In genomic region chr22:24219750-24220149, GRCh38 we compare ENCODE assay signal across 20 cellular contexts. TPM values are rescaled to one million over a fixed set of nuclear protein-coding genes. Genes with fewer than 3 reads are reported as not detected.
DNase-seq lines count a peak whose midpoint lies in the region; ATAC-seq and TF ChIP-seq lines count a peak whose summit lies in the region.
"Had no signal": no experiment of that assay in that cellular context is flagged by ENCODE, and none has a peak within 500 bp of the region (broad histone marks: within the 10 kb centered on the region; RNA-seq: fewer than 3 reads in every experiment).

No MANE protein-coding gene starts in this region.

- H3K9me3 ChIP-seq in neuronal stem cell (replicated peaks in 1 of 2; ENCODE audit: control insufficient read depth in 2 of 2, insufficient read depth in 1 of 2, low read depth in 1 of 2, low read length in 2 of 2) = peaks cover under 1 to 5% of the 10 kb centered on the region in 2 donors
- peaks cover 0 to 4% of the 10 kb centered on the region in 2 donors for H3K9me3 ChIP-seq in ascending aorta

- H3K27me3 ChIP-seq in neuronal stem cell (ENCODE audit: control insufficient read depth in 3 of 3, insufficient read depth in 3 of 3, low read depth in 1 of 3, low read length in 3 of 3) = no peaks in the 10 kb centered on the region
- H3K27me3 ChIP-seq in ascending aorta = no peaks in the 10 kb centered on the region
- H3K27me3 ChIP-seq: BE2C; BLaER1 treated with 17β-estradiol and CSF1 and Interleukin-3, amounts not matched to agents 10 nM and 100 nM had no signal

- no peak overlapping the region for H3K4ac ChIP-seq in neuronal stem cell (ENCODE audit: low read length)

- H3K36me3 ChIP-seq in neuronal stem cell (replicated peaks in 1 of 2; ENCODE audit: control insufficient read depth in 2 of 2, insufficient read depth in 2 of 2, low read length in 2 of 2) = no peaks in the 10 kb centered on the region
- peaks cover 2 to 16% of the 10 kb centered on the region in 2 donors for H3K36me3 ChIP-seq in ascending aorta
- H3K36me3 ChIP-seq: BE2C had no signal

- H3K36me3 Mint-ChIP-seq in activated CD8-positive, alpha-beta T cell treated with anti-CD3 and anti-CD28 coated beads, Interleukin-2, amount 10 ng/mL, durations not matched to agents 7 days and 5 days (ENCODE audit: low read depth) = peaks cover 1% of the 10 kb centered on the region
- no peaks in the 10 kb centered on the region for H3K36me3 Mint-ChIP-seq in activated CD8-positive, alpha-beta T cell treated with anti-CD3 and anti-CD28 coated beads for 36 hours (ENCODE audit: low read depth)
- peaks cover 94% of the 10 kb centered on the region for H3K36me3 Mint-ChIP-seq in dendritic cell treated with granulocyte-macrophage colony-stimulating factor and Interleukin-4, amounts not matched to agents 40 ng/mL and 50 ng/mL, for 4 days (ENCODE audit: low read depth)
- H3K36me3 Mint-ChIP-seq in activated T-cell treated with anti-CD3 and anti-CD28 coated beads, Interleukin-2, amount 50 U/mL, for 72 hours (ENCODE audit: insufficient read depth in 2 of 2) = no peaks in the 10 kb centered on the region

- H3K27ac ChIP-seq in neuronal stem cell (replicated peaks; ENCODE audit: low read length) = no peak overlapping the region
- H3K27ac ChIP-seq in ascending aorta = no peak overlapping the region

- CTCF ChIA-PET in activated CD8-positive, alpha-beta T cell treated with anti-CD3 and anti-CD28 coated beads, Interleukin-2, amount 10 ng/mL, durations not matched to agents 7 days and 5 days (lab: Charles Lee) = no interaction called here
- CTCF ChIA-PET in activated CD8-positive, alpha-beta T cell treated with anti-CD3 and anti-CD28 coated beads for 36 hours (lab: Charles Lee) = interaction anchor here (2.5 kb wide), 1 partner anchor 11 kb away, joined by 6 read pairs; no protein-coding TSS in a partner anchor

- no peak for DNase-seq in activated CD8-positive, alpha-beta T cell treated with anti-CD3 and anti-CD28 coated beads, Interleukin-2, amount 10 ng/mL, durations not matched to agents 7 days and 5 days
- DNase-seq in activated CD8-positive, alpha-beta T cell treated with anti-CD3 and anti-CD28 coated beads for 36 hours = no peak
- DNase-seq in iPS-NIHi11 (ENCODE audit: low spot score) (peak; percentile 3), neuronal stem cell (ENCODE audit: low spot score) (no peak), ascending aorta (ENCODE audit: low spot score in 2 of 2) (no peak)
- DNase-seq in activated T-cell treated with anti-CD3 and anti-CD28 coated beads, Interleukin-2, amount 50 U/mL, for 72 hours = no peak
- DNase-seq: 8988T; ACHN; AML-193; BE2C; CD4-positive, alpha-beta T cell; COR-L47; DMS153; DND-41; GOT3; HCEC 1CT had no signal

- peak overlapping the region; percentile 66 for H3K27ac Mint-ChIP-seq in activated CD8-positive, alpha-beta T cell treated with anti-CD3 and anti-CD28 coated beads, Interleukin-2, amount 10 ng/mL, durations not matched to agents 7 days and 5 days
- H3K27ac Mint-ChIP-seq in activated CD8-positive, alpha-beta T cell treated with anti-CD3 and anti-CD28 coated beads for 36 hours = no peak overlapping the region
- peak overlapping the region; percentile 50 for H3K27ac Mint-ChIP-seq in dendritic cell treated with granulocyte-macrophage colony-stimulating factor and Interleukin-4, amounts not matched to agents 40 ng/mL and 50 ng/mL, for 4 days
- H3K27ac Mint-ChIP-seq in activated T-cell treated with anti-CD3 and anti-CD28 coated beads, Interleukin-2, amount 50 U/mL, for 72 hours = no peak overlapping the region
- H3K27ac Mint-ChIP-seq: CD4-positive, alpha-beta T cell had no signal

- H3K23ac ChIP-seq in neuronal stem cell (ENCODE audit: low read depth, low read length, poor library complexity) = no peak overlapping the region

- WGBS in neuronal stem cell (ENCODE audit: extremely low coverage in 2 of 2, insufficient read length in 2 of 2, insufficient replicate concordance in 1 of 2), 2 donors = no CpG with 5 or more reads among the region's 9 CpGs

- ATAC-seq in activated CD8-positive, alpha-beta T cell treated with anti-CD3 and anti-CD28 coated beads, Interleukin-2, amount 10 ng/mL, durations not matched to agents 7 days and 5 days = no peak
- no peak for ATAC-seq in activated CD8-positive, alpha-beta T cell treated with anti-CD3 and anti-CD28 coated beads for 36 hours
- no peak for ATAC-seq in activated T-cell treated with anti-CD3 and anti-CD28 coated beads, Interleukin-2, amount 50 U/mL, for 72 hours (replicated peaks in 1 of 2)
- ATAC-seq: A549 had no signal

- no peaks in the 10 kb centered on the region for H3K79me1 ChIP-seq in neuronal stem cell (ENCODE audit: low read depth, low read length)

- peak overlapping the region; percentile 7 for H3K18ac ChIP-seq in neuronal stem cell (ENCODE audit: low read length)

- H3K9ac ChIP-seq in neuronal stem cell (ENCODE audit: low read depth, low read length, poor library complexity) = no peak overlapping the region
- H3K9ac ChIP-seq: BLaER1 treated with 17β-estradiol and CSF1 and Interleukin-3, amounts not matched to agents 10 nM and 100 nM had no signal

- no peak overlapping the region for H2BK5ac ChIP-seq in neuronal stem cell (ENCODE audit: low read length)

- no peak overlapping the region for H2BK15ac ChIP-seq in neuronal stem cell (ENCODE audit: low read length)

- no peak overlapping the region for H3K14ac ChIP-seq in neuronal stem cell (ENCODE audit: low read length)

- no peak overlapping the region for H2BK12ac ChIP-seq in neuronal stem cell (ENCODE audit: low read length)

- H4K91ac ChIP-seq in neuronal stem cell (ENCODE audit: low read depth, low read length, poor library complexity) = no peak overlapping the region

- peaks cover 19% of the 10 kb centered on the region for H3K4me1 Mint-ChIP-seq in activated CD8-positive, alpha-beta T cell treated with anti-CD3 and anti-CD28 coated beads, Interleukin-2, amount 10 ng/mL, durations not matched to agents 7 days and 5 days (ENCODE audit: low read depth)
- peaks cover 6% of the 10 kb centered on the region for H3K4me1 Mint-ChIP-seq in activated CD8-positive, alpha-beta T cell treated with anti-CD3 and anti-CD28 coated beads for 36 hours (ENCODE audit: low read depth)
- H3K4me1 Mint-ChIP-seq in dendritic cell treated with granulocyte-macrophage colony-stimulating factor and Interleukin-4, amounts not matched to agents 40 ng/mL and 50 ng/mL, for 4 days (ENCODE audit: low read depth) = peaks cover 30% of the 10 kb centered on the region
- H3K4me1 Mint-ChIP-seq in activated T-cell treated with anti-CD3 and anti-CD28 coated beads, Interleukin-2, amount 50 U/mL, for 72 hours (ENCODE audit: low read depth) = no peaks in the 10 kb centered on the region
- H3K4me1 Mint-ChIP-seq: CD14-positive monocyte had no signal

- peaks cover 2% of the 10 kb centered on the region for H3K27me3 Mint-ChIP-seq in activated CD8-positive, alpha-beta T cell treated with anti-CD3 and anti-CD28 coated beads, Interleukin-2, amount 10 ng/mL, durations not matched to agents 7 days and 5 days (ENCODE audit: low read depth)
- H3K27me3 Mint-ChIP-seq in activated CD8-positive, alpha-beta T cell treated with anti-CD3 and anti-CD28 coated beads for 36 hours = no peaks in the 10 kb centered on the region
- no peaks in the 10 kb centered on the region for H3K27me3 Mint-ChIP-seq in dendritic cell treated with granulocyte-macrophage colony-stimulating factor and Interleukin-4, amounts not matched to agents 40 ng/mL and 50 ng/mL, for 4 days
- no peaks in the 10 kb centered on the region for H3K27me3 Mint-ChIP-seq in activated T-cell treated with anti-CD3 and anti-CD28 coated beads, Interleukin-2, amount 50 U/mL, for 72 hours (ENCODE audit: low read depth)
- H3K27me3 Mint-ChIP-seq: CD4-positive, alpha-beta T cell had no signal

- peak overlapping the region; percentile 68 for H2AK5ac ChIP-seq in neuronal stem cell (ENCODE audit: low read depth, low read length)

- POLR2A ChIA-PET in activated CD8-positive, alpha-beta T cell treated with anti-CD3 and anti-CD28 coated beads, Interleukin-2, amount 10 ng/mL, durations not matched to agents 7 days and 5 days (lab: Charles Lee) = no interaction called here
- POLR2A ChIA-PET in activated CD8-positive, alpha-beta T cell treated with anti-CD3 and anti-CD28 coated beads for 36 hours (lab: Charles Lee) = no interaction called here

- H3K9me3 Mint-ChIP-seq in activated CD8-positive, alpha-beta T cell treated with anti-CD3 and anti-CD28 coated beads, Interleukin-2, amount 10 ng/mL, durations not matched to agents 7 days and 5 days (ENCODE audit: insufficient read depth) = no peaks in the 10 kb centered on the region
- peaks cover 1% of the 10 kb centered on the region for H3K9me3 Mint-ChIP-seq in activated CD8-positive, alpha-beta T cell treated with anti-CD3 and anti-CD28 coated beads for 36 hours
- no peaks in the 10 kb centered on the region for H3K9me3 Mint-ChIP-seq in dendritic cell treated with granulocyte-macrophage colony-stimulating factor and Interleukin-4, amounts not matched to agents 40 ng/mL and 50 ng/mL, for 4 days
- peaks cover 0 to 1% of the 10 kb centered on the region in 2 donors for H3K9me3 Mint-ChIP-seq in activated T-cell treated with anti-CD3 and anti-CD28 coated beads, Interleukin-2, amount 50 U/mL, for 72 hours

- H2BK120ac ChIP-seq in neuronal stem cell (ENCODE audit: low read depth, low read length) = no peak overlapping the region

- H2AFZ ChIP-seq in neuronal stem cell (ENCODE audit: low read length) = no peak overlapping the region

- intact Hi-C loops in activated CD8-positive, alpha-beta T cell treated with anti-CD3 and anti-CD28 coated beads for 36 hours (cut with micrococcal nuclease) = no loop called here
- intact Hi-C loops in dendritic cell treated with granulocyte-macrophage colony-stimulating factor and Interleukin-4, amounts not matched to agents 40 ng/mL and 50 ng/mL, for 4 days (cut with micrococcal nuclease) = no loop called here
- intact Hi-C loops in ascending aorta (cut with DNase I) = no loop called here

- H3K4me3 ChIP-seq in neuronal stem cell (ENCODE audit: low read length in 2 of 2) (no peak overlapping the region), ascending aorta (no peak overlapping the region)
- H3K4me3 ChIP-seq: A549; BLaER1 treated with 17β-estradiol and CSF1 and Interleukin-3, amounts not matched to agents 10 nM and 100 nM had no signal

- no peak overlapping the region for H4K8ac ChIP-seq in neuronal stem cell (ENCODE audit: low read depth, low read length)

- H3K4me3 Mint-ChIP-seq in activated CD8-positive, alpha-beta T cell treated with anti-CD3 and anti-CD28 coated beads, Interleukin-2, amount 10 ng/mL, durations not matched to agents 7 days and 5 days = no peak overlapping the region
- no peak overlapping the region for H3K4me3 Mint-ChIP-seq in activated CD8-positive, alpha-beta T cell treated with anti-CD3 and anti-CD28 coated beads for 36 hours
- H3K4me3 Mint-ChIP-seq in dendritic cell treated with granulocyte-macrophage colony-stimulating factor and Interleukin-4, amounts not matched to agents 40 ng/mL and 50 ng/mL, for 4 days = no peak overlapping the region
- no peak overlapping the region for H3K4me3 Mint-ChIP-seq in activated T-cell treated with anti-CD3 and anti-CD28 coated beads, Interleukin-2, amount 50 U/mL, for 72 hours
- H3K4me3 Mint-ChIP-seq: CD14-positive monocyte; CD4-positive, alpha-beta T cell had no signal

- no peak overlapping the region for H3K4me2 ChIP-seq in neuronal stem cell (ENCODE audit: insufficient read depth, low read length, poor library complexity, severe bottlenecking)
- H3K4me2 ChIP-seq: A549; BLaER1 treated with 17β-estradiol and CSF1 and Interleukin-3, amounts not matched to agents 10 nM and 100 nM had no signal

- H3K4me1 ChIP-seq in neuronal stem cell (ENCODE audit: control insufficient read depth in 2 of 2, insufficient read depth in 1 of 2, low read depth in 1 of 2, low read length in 2 of 2) = no peaks in the 10 kb centered on the region
- H3K4me1 ChIP-seq in ascending aorta = no peaks in the 10 kb centered on the region
- H3K4me1 ChIP-seq: A549, BE2C had no signal

- no peak for TF ChIP-seq CTCF in activated CD8-positive, alpha-beta T cell treated with anti-CD3 and anti-CD28 coated beads for 36 hours (IDR thresholded peaks at IDR 0.05)
- no peak for TF ChIP-seq CTCF in ascending aorta (IDR thresholded peaks at IDR 0.05)

RNA-seq across cellular contexts. Expression of gene GGT5, which starts 25.1 kb away (rescaled TPM):
- total RNA-seq in activated CD8-positive, alpha-beta T cell treated with anti-CD3 and anti-CD28 coated beads, Interleukin-2, amount 10 ng/mL, durations not matched to agents 7 days and 5 days = under 1 TPM; 0.29 to 0.44 TPM
- total RNA-seq in activated CD8-positive, alpha-beta T cell treated with anti-CD3 and anti-CD28 coated beads for 36 hours = not detected
- not detected for polyA plus RNA-seq in neuronal stem cell (2013, experiment 1 of 2)
- 0.01 TPM for polyA plus RNA-seq in neuronal stem cell (2013, experiment 2 of 2)
- under 1 TPM in 1 of 2 donors, not detected in 1; 0.37 TPM for total RNA-seq in activated T-cell treated with anti-CD3 and anti-CD28 coated beads, Interleukin-2, amount 50 U/mL, for 72 hours
- total RNA-seq in ascending aorta = 238 TPM
- total RNA-seq: CD4-positive, alpha-beta T cell had no signal

RNA-seq across cellular contexts. Expression of gene SUSD2, which starts 38.5 kb away (rescaled TPM):
- 1 to 10 TPM; 1.3 to 1.9 TPM for total RNA-seq in activated CD8-positive, alpha-beta T cell treated with anti-CD3 and anti-CD28 coated beads, Interleukin-2, amount 10 ng/mL, durations not matched to agents 7 days and 5 days
- under 1 TPM; 0.65 to 0.95 TPM for total RNA-seq in activated CD8-positive, alpha-beta T cell treated with anti-CD3 and anti-CD28 coated beads for 36 hours
- polyA plus RNA-seq in neuronal stem cell (2013, experiment 1 of 2) = 0.25 TPM
- polyA plus RNA-seq in neuronal stem cell (2013, experiment 2 of 2) = 0.18 TPM
- total RNA-seq in activated T-cell treated with anti-CD3 and anti-CD28 coated beads, Interleukin-2, amount 50 U/mL, for 72 hours = under 1 TPM; 0.55 to 0.60 TPM
- 51.0 TPM for total RNA-seq in ascending aorta
- polyA plus RNA-seq: CD14-positive monocyte had no signal

RNA-seq across cellular contexts. Expression of gene SPECC1L, which starts 50.9 kb away (rescaled TPM):
- total RNA-seq in activated CD8-positive, alpha-beta T cell treated with anti-CD3 and anti-CD28 coated beads, Interleukin-2, amount 10 ng/mL, durations not matched to agents 7 days and 5 days = 10 to 100 TPM; 57.6 to 59.7 TPM
- 10 to 100 TPM; 38.9 to 39.0 TPM for total RNA-seq in activated CD8-positive, alpha-beta T cell treated with anti-CD3 and anti-CD28 coated beads for 36 hours
- polyA plus RNA-seq in neuronal stem cell (2013, experiment 1 of 2) = 24.1 TPM
- 26.0 TPM for polyA plus RNA-seq in neuronal stem cell (2013, experiment 2 of 2)
- 10 to 100 TPM; 59.4 to 61.8 TPM for total RNA-seq in activated T-cell treated with anti-CD3 and anti-CD28 coated beads, Interleukin-2, amount 50 U/mL, for 72 hours
- 66.9 TPM for total RNA-seq in ascending aorta

Comparison
In these comparisons a context has a peak if more than half of its experiments do, and no peak if none do; other contexts are left out.
1. H3K27ac Mint-ChIP-seq: peak in activated CD8-positive, alpha-beta T cell treated with anti-CD3 and anti-CD28 coated beads, Interleukin-2, amount 10 ng/mL, durations not matched to agents 7 days and 5 days (single experiment) and dendritic cell treated with granulocyte-macrophage colony-stimulating factor and Interleukin-4, amounts not matched to agents 40 ng/mL and 50 ng/mL, for 4 days (single experiment); none in activated CD8-positive, alpha-beta T cell treated with anti-CD3 and anti-CD28 coated beads for 36 hours (single experiment) and activated T-cell treated with anti-CD3 and anti-CD28 coated beads, Interleukin-2, amount 50 U/mL, for 72 hours (single experiment).
2. RNA of gene GGT5, which starts 25.1 kb away (total RNA-seq): 238 TPM in ascending aorta (single experiment); 0.29 to 0.44 TPM in activated CD8-positive, alpha-beta T cell treated with anti-CD3 and anti-CD28 coated beads, Interleukin-2, amount 10 ng/mL, durations not matched to agents 7 days and 5 days, 0.37 TPM in activated T-cell treated with anti-CD3 and anti-CD28 coated beads, Interleukin-2, amount 50 U/mL, for 72 hours and not detected in activated CD8-positive, alpha-beta T cell treated with anti-CD3 and anti-CD28 coated beads for 36 hours; every median in the first group is over 100 times any median in the second.
3. RNA of gene SUSD2, which starts 38.5 kb away (total RNA-seq): 51.0 TPM in ascending aorta (single experiment); 1.3 to 1.9 TPM in activated CD8-positive, alpha-beta T cell treated with anti-CD3 and anti-CD28 coated beads, Interleukin-2, amount 10 ng/mL, durations not matched to agents 7 days and 5 days, 0.65 to 0.95 TPM in activated CD8-positive, alpha-beta T cell treated with anti-CD3 and anti-CD28 coated beads for 36 hours and 0.55 to 0.60 TPM in activated T-cell treated with anti-CD3 and anti-CD28 coated beads, Interleukin-2, amount 50 U/mL, for 72 hours; every median in the first group is over 10 times any median in the second.